In genomic region chr18:80246656-80247402, GRCh38 we compare ENCODE assay signal across 8 cellular contexts. TPM values are rescaled to one million over a fixed set of nuclear protein-coding genes. Genes with fewer than 3 reads are reported as not detected.
A peak's percentile ranks its signal among the peaks of the same experiment; 100 is the strongest.
DNase-seq lines count a peak whose midpoint lies in the region; ATAC-seq lines count a peak whose summit lies in the region.

No MANE protein-coding gene starts in this region.

- H3K27ac Mint-ChIP-seq in activated CD4-positive, alpha-beta T cell treated with anti-CD3 and anti-CD28 coated beads for 36 hours: no peak overlapping the region
- H3K27ac Mint-ChIP-seq in natural killer cell treated with Interleukin-12 subunit alpha and Interleukin-12 subunit beta and Interleukin-15 and Interleukin-18, amount 100 ng/mL, for 72 hours: no peak overlapping the region

- H3K27ac ChIP-seq in SJCRH30: peak overlapping the region; percentile 35; the same call in 1 of the 2 replicates

- no peaks in the 10 kb centered on the region for H3K27me3 ChIP-seq in SJCRH30

- POLR2A ChIA-PET in activated CD4-positive, alpha-beta T cell treated with anti-CD3 and anti-CD28 coated beads for 36 hours (lab: Charles Lee): no interaction called here

- no peaks in the 10 kb centered on the region for H3K9me3 Mint-ChIP-seq in activated CD4-positive, alpha-beta T cell treated with anti-CD3 and anti-CD28 coated beads for 36 hours (ENCODE audit: low read depth)
- H3K9me3 Mint-ChIP-seq in natural killer cell treated with Interleukin-12 subunit alpha and Interleukin-12 subunit beta and Interleukin-15 and Interleukin-18, amount 100 ng/mL, for 72 hours: no peaks in the 10 kb centered on the region

- peak; percentile 34 for ATAC-seq in activated CD4-positive, alpha-beta T cell treated with anti-CD3 and anti-CD28 coated beads for 36 hours
- peak; percentile 32 for ATAC-seq in HG02763 (IDR thresholded peaks at IDR 0.05; ENCODE audit: unreplicated experiment)
- ATAC-seq in esophagus mucosa: peak; percentile 60
- peak; percentile 4 to 29 for ATAC-seq in natural killer cell treated with Interleukin-12 subunit alpha and Interleukin-12 subunit beta and Interleukin-15 and Interleukin-18, amount 100 ng/mL, for 72 hours

- peak overlapping the region; percentile 94 for H3K4me3 ChIP-seq in SJCRH30

- DNase-seq in activated CD4-positive, alpha-beta T cell treated with anti-CD3 and anti-CD28 coated beads for 36 hours: no peak
- DNase-seq in activated CD4-positive, alpha-beta T cell treated with anti-CD3 and anti-CD28 coated beads for 48 hours: no peak
- DNase-seq in SJCRH30 (peak; percentile 26 to 28), Ammon's horn (ENCODE audit: low spot score) (no peak)
- DNase-seq in natural killer cell treated with Interleukin-12 subunit alpha and Interleukin-12 subunit beta and Interleukin-15 and Interleukin-18, amount 100 ng/mL, for 72 hours (ENCODE audit: low spot score): no peak
- no peak for DNase-seq in activated CD4-positive, CD25-positive, alpha-beta regulatory T cell treated with anti-CD3 and anti-CD28 coated beads, Interleukin-2, amount 50 U/mL, for 72 hours

- no peaks in the 10 kb centered on the region for H3K36me3 Mint-ChIP-seq in activated CD4-positive, alpha-beta T cell treated with anti-CD3 and anti-CD28 coated beads for 36 hours (ENCODE audit: low read depth)
- H3K36me3 Mint-ChIP-seq in natural killer cell treated with Interleukin-12 subunit alpha and Interleukin-12 subunit beta and Interleukin-15 and Interleukin-18, amount 100 ng/mL, for 72 hours: no peaks in the 10 kb centered on the region

- peaks cover 43% of the 10 kb centered on the region for H3K27me3 Mint-ChIP-seq in activated CD4-positive, alpha-beta T cell treated with anti-CD3 and anti-CD28 coated beads for 36 hours
- peaks cover 15 to 30% of the 10 kb centered on the region in 2 donors for H3K27me3 Mint-ChIP-seq in natural killer cell treated with Interleukin-12 subunit alpha and Interleukin-12 subunit beta and Interleukin-15 and Interleukin-18, amount 100 ng/mL, for 72 hours

- no peak overlapping the region for H3K4me3 Mint-ChIP-seq in activated CD4-positive, alpha-beta T cell treated with anti-CD3 and anti-CD28 coated beads for 36 hours
- no peak overlapping the region for H3K4me3 Mint-ChIP-seq in natural killer cell treated with Interleukin-12 subunit alpha and Interleukin-12 subunit beta and Interleukin-15 and Interleukin-18, amount 100 ng/mL, for 72 hours

- H3K4me1 Mint-ChIP-seq in activated CD4-positive, alpha-beta T cell treated with anti-CD3 and anti-CD28 coated beads for 36 hours: peaks cover 5% of the 10 kb centered on the region
- H3K4me1 Mint-ChIP-seq in natural killer cell treated with Interleukin-12 subunit alpha and Interleukin-12 subunit beta and Interleukin-15 and Interleukin-18, amount 100 ng/mL, for 72 hours (ENCODE audit: low read depth in 2 of 2): no peaks in the 10 kb centered on the region

- no peaks in the 10 kb centered on the region for H3K36me3 ChIP-seq in SJCRH30

- H3K9me3 ChIP-seq in SJCRH30 (replicated peaks): no peaks in the 10 kb centered on the region

- CTCF ChIA-PET in activated CD4-positive, alpha-beta T cell treated with anti-CD3 and anti-CD28 coated beads for 36 hours (lab: Charles Lee): no interaction called here

- intact Hi-C loops in activated CD4-positive, alpha-beta T cell treated with anti-CD3 and anti-CD28 coated beads for 36 hours (cut with DNase I, micrococcal nuclease): loop anchor here in 1 of 2 experiments (1.0 to 2.0 kb wide), 2 partner anchors 76 to 213 kb away; partner anchors contain the start of gene RBFA

- H3K4me1 ChIP-seq in SJCRH30: no peaks in the 10 kb centered on the region

RNA-seq across cellular contexts. Expression of gene PARD6G, which starts 0.5 kb away (rescaled TPM):
- not detected for total RNA-seq in activated CD4-positive, alpha-beta T cell treated with anti-CD3 and anti-CD28 coated beads for 36 hours
- 8.2 and 9.1 TPM in 2 replicates for total RNA-seq in SJCRH30 (2014; rRNA removed; shearing (Covaris generic))
- total RNA-seq in esophagus mucosa: 33.8 TPM
- not detected for total RNA-seq in natural killer cell treated with Interleukin-12 subunit alpha and Interleukin-12 subunit beta and Interleukin-15 and Interleukin-18, amount 100 ng/mL, for 72 hours

Comparison
In these comparisons a context has a peak if more than half of its experiments do, and no peak if none do; other contexts are left out.
1. DNase-seq: peak in SJCRH30 (2 of 2); none in activated CD4-positive, alpha-beta T cell treated with anti-CD3 and anti-CD28 coated beads for 36 hours (single experiment), activated CD4-positive, alpha-beta T cell treated with anti-CD3 and anti-CD28 coated beads for 48 hours (single experiment), natural killer cell treated with Interleukin-12 subunit alpha and Interleukin-12 subunit beta and Interleukin-15 and Interleukin-18, amount 100 ng/mL, for 72 hours (single experiment), Ammon's horn (single experiment) and activated CD4-positive, CD25-positive, alpha-beta regulatory T cell treated with anti-CD3 and anti-CD28 coated beads, Interleukin-2, amount 50 U/mL, for 72 hours (single experiment).
2. Peak in every context shown above with its lines, with median percentiles within 50 percentile points of each other: ATAC-seq.